Comparison of ENCODE assay signal across 26 cellular contexts in genomic region chr5:10974850-10975249, GRCh38.
"Had no signal": no experiment of that assay in that cellular context is flagged by ENCODE, and none has a peak within 500 bp of the region (broad histone marks: within the 10 kb centered on the region; RNA-seq: fewer than 3 reads in every experiment).

No MANE protein-coding gene starts in this region.

- H3K9ac ChIP-seq: neural progenitor cell, parathyroid adenoma had no signal

- H3K4me3 ChIP-seq: neural progenitor cell, ovary, psoas muscle, skin epidermis, smooth muscle cell, spleen, suprapubic skin, testis, tibial artery, transverse colon, upper lobe of right lung, uterus had no signal

- H3K27me3 ChIP-seq: neural progenitor cell, ovary, suprapubic skin, testis, tibial artery, transverse colon, upper lobe of right lung, uterus had no signal

- H3K4me2 ChIP-seq: neural progenitor cell, smooth muscle cell had no signal

- H3K9me3 ChIP-seq: ovary, psoas muscle, spleen, suprapubic skin, testis, tibial artery, transverse colon, upper lobe of right lung, uterus had no signal

- H3K4me1 ChIP-seq: neural progenitor cell, parathyroid adenoma, psoas muscle, suprapubic skin, testis, tibial artery, transverse colon, upper lobe of right lung, uterus had no signal

- H3K36me3 ChIP-seq: neural progenitor cell, ovary, spleen, suprapubic skin, tibial artery, transverse colon, upper lobe of right lung, uterus had no signal

- DNase-seq: natural killer cell; occipital lobe; ovary; posterior cingulate gyrus; psoas muscle; right cardiac atrium; spleen; stimulated activated CD4-positive, alpha-beta T cell treated with anti-CD3 and anti-CD28 coated beads, Interleukin-12 subunit alpha, Interleukin-12 subunit beta, amount 100 ng/mL, for 4 hours; stimulated activated CD4-positive, alpha-beta T cell treated with anti-CD3 and anti-CD28 coated beads, Interleukin-1b, Interleukin-23, amount 100 ng/mL, for 48 hours; stimulated activated CD4-positive, alpha-beta T cell treated with anti-CD3 and anti-CD28 coated beads, Interleukin-4, amount 100 ng/mL, for 1 hour; stimulated activated CD4-positive, alpha-beta T cell treated with anti-CD3 and anti-CD28 coated beads, Interleukin-4, amount 100 ng/mL, for 4 hours; stimulated activated CD8-positive, alpha-beta memory T cell treated with anti-CD3 and anti-CD28 coated beads, Interleukin-4, amount 100 ng/mL, for 48 hours; stimulated activated naive CD4-positive, alpha-beta T cell; stimulated activated naive CD8-positive, alpha-beta T cell treated with anti-CD3 and anti-CD28 coated beads, Interleukin-15, amount 100 ng/mL, for 72 hours; stimulated activated naive CD8-positive, alpha-beta T cell treated with anti-CD3 and anti-CD28 coated beads, Interleukin-15, Interleukin-2, amounts not matched to agents 100 U/mL and 50 U/mL, for 24 hours; substantia nigra; testis; tibial artery; transverse colon; upper lobe of right lung; uterus had no signal

- H3K27ac ChIP-seq: neural progenitor cell, ovary, parathyroid adenoma, psoas muscle, skin epidermis, spleen, suprapubic skin, testis, tibial artery, transverse colon, upper lobe of right lung, uterus had no signal
